ENCODE assay signal across 1 cellular context in the genomic region with DNA sequence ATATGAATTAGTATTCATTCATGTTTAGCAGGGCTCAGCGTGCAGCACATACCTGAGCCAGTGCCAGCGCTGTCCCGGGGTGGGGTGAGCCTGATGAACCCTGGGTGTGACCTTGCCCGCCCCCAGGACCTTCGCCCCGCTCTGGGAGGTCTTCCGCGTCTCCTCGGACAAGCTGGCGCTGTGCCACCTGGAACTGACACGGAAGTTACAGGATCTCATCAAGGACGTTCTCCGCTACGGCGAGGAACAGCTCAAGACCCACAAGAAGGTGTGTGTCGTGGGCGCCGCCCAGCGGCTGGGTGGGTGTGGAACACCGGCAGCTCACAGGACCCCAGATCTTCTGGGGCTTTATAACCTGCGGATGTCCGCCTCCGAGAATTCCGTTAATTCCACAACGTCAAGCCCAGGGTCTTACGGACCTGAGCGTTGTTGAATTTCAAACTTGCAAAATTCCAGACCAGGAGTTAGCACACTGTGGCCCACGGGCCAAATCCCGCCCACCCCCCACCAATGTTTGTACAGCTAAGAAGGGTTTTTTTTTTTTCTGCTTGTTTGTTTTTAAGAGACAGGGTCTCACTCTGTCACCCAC.
TF ChIP-seq lines count a peak whose summit lies in the region.

No MANE protein-coding gene starts in this region.

TF ChIP-seq in HepG2, 621 proteins besides CTCF, POLR2A, EP300 and RAD21 (continues in another document):
- no peak for TF ChIP-seq MAFG (CRISPR knock-in tag; IDR thresholded peaks at IDR 0.05)
- TF ChIP-seq ZNF343 (CRISPR knock-in tag; IDR thresholded peaks at IDR 0.05) = no peak
- peak; percentile 70; the same call in 1 of the 2 replicates for TF ChIP-seq SMAD1 (CRISPR knock-in tag; IDR thresholded peaks at IDR 0.05; ENCODE audit: borderline replicate concordance, low read depth)
- no peak for TF ChIP-seq U2AF1 (optimal IDR thresholded peaks at IDR 0.05; ENCODE audit: low read depth, low read length)
- TF ChIP-seq, protein P1, sequence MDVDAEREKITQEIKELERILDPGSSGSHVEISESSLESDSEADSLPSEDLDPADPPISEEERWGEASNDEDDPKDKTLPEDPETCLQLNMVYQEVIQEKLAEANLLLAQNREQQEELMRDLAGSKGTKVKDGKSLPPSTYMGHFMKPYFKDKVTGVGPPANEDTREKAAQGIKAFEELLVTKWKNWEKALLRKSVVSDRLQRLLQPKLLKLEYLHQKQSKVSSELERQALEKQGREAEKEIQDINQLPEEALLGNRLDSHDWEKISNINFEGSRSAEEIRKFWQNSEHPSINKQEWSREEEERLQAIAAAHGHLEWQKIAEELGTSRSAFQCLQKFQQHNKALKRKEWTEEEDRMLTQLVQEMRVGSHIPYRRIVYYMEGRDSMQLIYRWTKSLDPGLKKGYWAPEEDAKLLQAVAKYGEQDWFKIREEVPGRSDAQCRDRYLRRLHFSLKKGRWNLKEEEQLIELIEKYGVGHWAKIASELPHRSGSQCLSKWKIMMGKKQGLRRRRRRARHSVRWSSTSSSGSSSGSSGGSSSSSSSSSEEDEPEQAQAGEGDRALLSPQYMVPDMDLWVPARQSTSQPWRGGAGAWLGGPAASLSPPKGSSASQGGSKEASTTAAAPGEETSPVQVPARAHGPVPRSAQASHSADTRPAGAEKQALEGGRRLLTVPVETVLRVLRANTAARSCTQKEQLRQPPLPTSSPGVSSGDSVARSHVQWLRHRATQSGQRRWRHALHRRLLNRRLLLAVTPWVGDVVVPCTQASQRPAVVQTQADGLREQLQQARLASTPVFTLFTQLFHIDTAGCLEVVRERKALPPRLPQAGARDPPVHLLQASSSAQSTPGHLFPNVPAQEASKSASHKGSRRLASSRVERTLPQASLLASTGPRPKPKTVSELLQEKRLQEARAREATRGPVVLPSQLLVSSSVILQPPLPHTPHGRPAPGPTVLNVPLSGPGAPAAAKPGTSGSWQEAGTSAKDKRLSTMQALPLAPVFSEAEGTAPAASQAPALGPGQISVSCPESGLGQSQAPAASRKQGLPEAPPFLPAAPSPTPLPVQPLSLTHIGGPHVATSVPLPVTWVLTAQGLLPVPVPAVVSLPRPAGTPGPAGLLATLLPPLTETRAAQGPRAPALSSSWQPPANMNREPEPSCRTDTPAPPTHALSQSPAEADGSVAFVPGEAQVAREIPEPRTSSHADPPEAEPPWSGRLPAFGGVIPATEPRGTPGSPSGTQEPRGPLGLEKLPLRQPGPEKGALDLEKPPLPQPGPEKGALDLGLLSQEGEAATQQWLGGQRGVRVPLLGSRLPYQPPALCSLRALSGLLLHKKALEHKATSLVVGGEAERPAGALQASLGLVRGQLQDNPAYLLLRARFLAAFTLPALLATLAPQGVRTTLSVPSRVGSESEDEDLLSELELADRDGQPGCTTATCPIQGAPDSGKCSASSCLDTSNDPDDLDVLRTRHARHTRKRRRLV (CRISPR knock-in tag; IDR thresholded peaks at IDR 0.05) = 0 out of 2 replicates have a peak, but pooled peaks have one; percentile 14
- TF ChIP-seq, protein P2, sequence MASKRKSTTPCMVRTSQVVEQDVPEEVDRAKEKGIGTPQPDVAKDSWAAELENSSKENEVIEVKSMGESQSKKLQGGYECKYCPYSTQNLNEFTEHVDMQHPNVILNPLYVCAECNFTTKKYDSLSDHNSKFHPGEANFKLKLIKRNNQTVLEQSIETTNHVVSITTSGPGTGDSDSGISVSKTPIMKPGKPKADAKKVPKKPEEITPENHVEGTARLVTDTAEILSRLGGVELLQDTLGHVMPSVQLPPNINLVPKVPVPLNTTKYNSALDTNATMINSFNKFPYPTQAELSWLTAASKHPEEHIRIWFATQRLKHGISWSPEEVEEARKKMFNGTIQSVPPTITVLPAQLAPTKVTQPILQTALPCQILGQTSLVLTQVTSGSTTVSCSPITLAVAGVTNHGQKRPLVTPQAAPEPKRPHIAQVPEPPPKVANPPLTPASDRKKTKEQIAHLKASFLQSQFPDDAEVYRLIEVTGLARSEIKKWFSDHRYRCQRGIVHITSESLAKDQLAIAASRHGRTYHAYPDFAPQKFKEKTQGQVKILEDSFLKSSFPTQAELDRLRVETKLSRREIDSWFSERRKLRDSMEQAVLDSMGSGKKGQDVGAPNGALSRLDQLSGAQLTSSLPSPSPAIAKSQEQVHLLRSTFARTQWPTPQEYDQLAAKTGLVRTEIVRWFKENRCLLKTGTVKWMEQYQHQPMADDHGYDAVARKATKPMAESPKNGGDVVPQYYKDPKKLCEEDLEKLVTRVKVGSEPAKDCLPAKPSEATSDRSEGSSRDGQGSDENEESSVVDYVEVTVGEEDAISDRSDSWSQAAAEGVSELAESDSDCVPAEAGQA (IDR thresholded peaks at IDR 0.05; ENCODE audit: low read depth) = 0 out of 2 replicates have a peak, but pooled peaks have one; percentile 10
- TF ChIP-seq, protein P2 (CRISPR knock-in tag; IDR thresholded peaks at IDR 0.05; ENCODE audit: borderline replicate concordance) = no peak
- TF ChIP-seq, protein P3, sequence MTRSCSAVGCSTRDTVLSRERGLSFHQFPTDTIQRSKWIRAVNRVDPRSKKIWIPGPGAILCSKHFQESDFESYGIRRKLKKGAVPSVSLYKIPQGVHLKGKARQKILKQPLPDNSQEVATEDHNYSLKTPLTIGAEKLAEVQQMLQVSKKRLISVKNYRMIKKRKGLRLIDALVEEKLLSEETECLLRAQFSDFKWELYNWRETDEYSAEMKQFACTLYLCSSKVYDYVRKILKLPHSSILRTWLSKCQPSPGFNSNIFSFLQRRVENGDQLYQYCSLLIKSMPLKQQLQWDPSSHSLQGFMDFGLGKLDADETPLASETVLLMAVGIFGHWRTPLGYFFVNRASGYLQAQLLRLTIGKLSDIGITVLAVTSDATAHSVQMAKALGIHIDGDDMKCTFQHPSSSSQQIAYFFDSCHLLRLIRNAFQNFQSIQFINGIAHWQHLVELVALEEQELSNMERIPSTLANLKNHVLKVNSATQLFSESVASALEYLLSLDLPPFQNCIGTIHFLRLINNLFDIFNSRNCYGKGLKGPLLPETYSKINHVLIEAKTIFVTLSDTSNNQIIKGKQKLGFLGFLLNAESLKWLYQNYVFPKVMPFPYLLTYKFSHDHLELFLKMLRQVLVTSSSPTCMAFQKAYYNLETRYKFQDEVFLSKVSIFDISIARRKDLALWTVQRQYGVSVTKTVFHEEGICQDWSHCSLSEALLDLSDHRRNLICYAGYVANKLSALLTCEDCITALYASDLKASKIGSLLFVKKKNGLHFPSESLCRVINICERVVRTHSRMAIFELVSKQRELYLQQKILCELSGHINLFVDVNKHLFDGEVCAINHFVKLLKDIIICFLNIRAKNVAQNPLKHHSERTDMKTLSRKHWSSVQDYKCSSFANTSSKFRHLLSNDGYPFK (CRISPR knock-in tag; IDR thresholded peaks at IDR 0.05; ENCODE audit: borderline replicate concordance) = peak; percentile 39; the same call in 1 of the 2 replicates
- no peak for TF ChIP-seq ZNF577 (CRISPR knock-in tag; IDR thresholded peaks at IDR 0.05; ENCODE audit: borderline replicate concordance, low read depth)
- no peak for TF ChIP-seq TOPORS (CRISPR knock-in tag; IDR thresholded peaks at IDR 0.05)
- TF ChIP-seq ZNF235 (CRISPR knock-in tag; IDR thresholded peaks at IDR 0.05; ENCODE audit: borderline replicate concordance) = no peak
- no peak for TF ChIP-seq SNRNP70 (IDR thresholded peaks at IDR 0.05; ENCODE audit: low read depth, low read length)
- no peak for TF ChIP-seq ZSCAN22 (CRISPR knock-in tag; IDR thresholded peaks at IDR 0.05)
- TF ChIP-seq ZNF558 (CRISPR knock-in tag; IDR thresholded peaks at IDR 0.05; ENCODE audit: borderline replicate concordance) = no peak
- no peak for TF ChIP-seq MBNL3 (CRISPR knock-in tag; conservative IDR thresholded peaks at IDR 0.05)
- no peak for TF ChIP-seq ZNF234 (CRISPR knock-in tag; conservative IDR thresholded peaks at IDR 0.05)
- TF ChIP-seq MXD4 (CRISPR knock-in tag; IDR thresholded peaks at IDR 0.05) = 0 out of 2 replicates have a peak, but pooled peaks have one; percentile 44
- no peak for TF ChIP-seq RORA (CRISPR knock-in tag; IDR thresholded peaks at IDR 0.05)
- TF ChIP-seq, protein P4, sequence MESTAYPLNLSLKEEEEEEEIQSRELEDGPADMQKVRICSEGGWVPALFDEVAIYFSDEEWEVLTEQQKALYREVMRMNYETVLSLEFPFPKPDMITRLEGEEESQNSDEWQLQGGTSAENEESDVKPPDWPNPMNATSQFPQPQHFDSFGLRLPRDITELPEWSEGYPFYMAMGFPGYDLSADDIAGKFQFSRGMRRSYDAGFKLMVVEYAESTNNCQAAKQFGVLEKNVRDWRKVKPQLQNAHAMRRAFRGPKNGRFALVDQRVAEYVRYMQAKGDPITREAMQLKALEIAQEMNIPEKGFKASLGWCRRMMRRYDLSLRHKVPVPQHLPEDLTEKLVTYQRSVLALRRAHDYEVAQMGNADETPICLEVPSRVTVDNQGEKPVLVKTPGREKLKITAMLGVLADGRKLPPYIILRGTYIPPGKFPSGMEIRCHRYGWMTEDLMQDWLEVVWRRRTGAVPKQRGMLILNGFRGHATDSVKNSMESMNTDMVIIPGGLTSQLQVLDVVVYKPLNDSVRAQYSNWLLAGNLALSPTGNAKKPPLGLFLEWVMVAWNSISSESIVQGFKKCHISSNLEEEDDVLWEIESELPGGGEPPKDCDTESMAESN (CRISPR knock-in tag; conservative IDR thresholded peaks at IDR 0.05) = no peak
- TF ChIP-seq, protein P5, sequence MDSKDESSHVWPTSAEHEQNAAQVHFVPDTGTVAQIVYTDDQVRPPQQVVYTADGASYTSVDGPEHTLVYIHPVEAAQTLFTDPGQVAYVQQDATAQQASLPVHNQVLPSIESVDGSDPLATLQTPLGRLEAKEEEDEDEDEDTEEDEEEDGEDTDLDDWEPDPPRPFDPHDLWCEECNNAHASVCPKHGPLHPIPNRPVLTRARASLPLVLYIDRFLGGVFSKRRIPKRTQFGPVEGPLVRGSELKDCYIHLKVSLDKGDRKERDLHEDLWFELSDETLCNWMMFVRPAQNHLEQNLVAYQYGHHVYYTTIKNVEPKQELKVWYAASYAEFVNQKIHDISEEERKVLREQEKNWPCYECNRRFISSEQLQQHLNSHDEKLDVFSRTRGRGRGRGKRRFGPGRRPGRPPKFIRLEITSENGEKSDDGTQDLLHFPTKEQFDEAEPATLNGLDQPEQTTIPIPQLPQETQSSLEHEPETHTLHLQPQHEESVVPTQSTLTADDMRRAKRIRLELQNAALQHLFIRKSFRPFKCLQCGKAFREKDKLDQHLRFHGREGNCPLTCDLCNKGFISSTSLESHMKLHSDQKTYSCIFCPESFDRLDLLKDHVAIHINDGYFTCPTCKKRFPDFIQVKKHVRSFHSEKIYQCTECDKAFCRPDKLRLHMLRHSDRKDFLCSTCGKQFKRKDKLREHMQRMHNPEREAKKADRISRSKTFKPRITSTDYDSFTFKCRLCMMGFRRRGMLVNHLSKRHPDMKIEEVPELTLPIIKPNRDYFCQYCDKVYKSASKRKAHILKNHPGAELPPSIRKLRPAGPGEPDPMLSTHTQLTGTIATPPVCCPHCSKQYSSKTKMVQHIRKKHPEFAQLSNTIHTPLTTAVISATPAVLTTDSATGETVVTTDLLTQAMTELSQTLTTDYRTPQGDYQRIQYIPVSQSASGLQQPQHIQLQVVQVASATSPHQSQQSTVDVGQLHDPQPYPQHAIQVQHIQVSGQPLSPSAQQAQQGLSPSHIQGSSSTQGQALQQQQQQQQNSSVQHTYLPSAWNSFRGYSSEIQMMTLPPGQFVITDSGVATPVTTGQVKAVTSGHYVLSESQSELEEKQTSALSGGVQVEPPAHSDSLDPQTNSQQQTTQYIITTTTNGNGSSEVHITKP (CRISPR knock-in tag; IDR thresholded peaks at IDR 0.05; ENCODE audit: low read depth) = no peak
- TF ChIP-seq ATRX (CRISPR knock-in tag; IDR thresholded peaks at IDR 0.05; ENCODE audit: borderline replicate concordance) = no peak
- TF ChIP-seq ZNF614 (CRISPR knock-in tag; IDR thresholded peaks at IDR 0.05; ENCODE audit: borderline replicate concordance) = 0 out of 2 replicates have a peak, but pooled peaks have one; percentile 17
- no peak for TF ChIP-seq ZNF83 (CRISPR knock-in tag; IDR thresholded peaks at IDR 0.05; ENCODE audit: borderline replicate concordance)
- TF ChIP-seq ZNF562 (CRISPR knock-in tag; IDR thresholded peaks at IDR 0.05; ENCODE audit: borderline replicate concordance) = no peak
- TF ChIP-seq SSRP1 (CRISPR knock-in tag; IDR thresholded peaks at IDR 0.05) = no peak
- TF ChIP-seq MLLT10 (CRISPR knock-in tag; IDR thresholded peaks at IDR 0.05) = no peak
- no peak for TF ChIP-seq ZFP36L2 (CRISPR knock-in tag; IDR thresholded peaks at IDR 0.05)
- TF ChIP-seq RFXAP (CRISPR knock-in tag; IDR thresholded peaks at IDR 0.05; ENCODE audit: borderline replicate concordance) = no peak
- no peak for TF ChIP-seq PHF5A (CRISPR knock-in tag; IDR thresholded peaks at IDR 0.05; ENCODE audit: low read depth, unreplicated experiment)
- TF ChIP-seq, protein P6, sequence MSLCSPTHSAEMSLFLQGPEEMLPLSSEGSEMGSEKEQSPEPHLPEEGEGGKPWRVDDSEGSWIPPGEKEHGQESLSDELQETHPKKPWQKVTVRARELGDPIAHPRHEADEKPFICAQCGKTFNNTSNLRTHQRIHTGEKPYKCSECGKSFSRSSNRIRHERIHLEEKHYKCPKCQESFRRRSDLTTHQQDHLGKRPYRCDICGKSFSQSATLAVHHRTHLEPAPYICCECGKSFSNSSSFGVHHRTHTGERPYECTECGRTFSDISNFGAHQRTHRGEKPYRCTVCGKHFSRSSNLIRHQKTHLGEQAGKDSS (CRISPR knock-in tag; IDR thresholded peaks at IDR 0.05; ENCODE audit: borderline replicate concordance, low read depth) = no peak; the same call in 1 of the 2 replicates
